ENCODE assay signal across 19 cellular contexts in genomic region chr10:44647473-44647872, GRCh38.
"Had no signal": no experiment of that assay in that cellular context is flagged by ENCODE, and none has a peak within 500 bp of the region (broad histone marks: within the 10 kb centered on the region; RNA-seq: fewer than 3 reads in every experiment).

No MANE protein-coding gene starts in this region.

- H3K36me3 ChIP-seq: esophagus muscularis mucosa, gastroesophageal sphincter, left ventricle myocardium inferior, pancreas, thyroid gland, upper lobe of left lung, uterus had no signal

- H3K4me3 Mint-ChIP-seq: effector memory CD8-positive, alpha-beta T cell; immature natural killer cell; naive thymus-derived CD8-positive, alpha-beta T cell; neural crest cell had no signal

- H3K27me3 ChIP-seq: esophagus muscularis mucosa, gastroesophageal sphincter, pancreas, thyroid gland, upper lobe of left lung, uterus had no signal

- H3K27ac Mint-ChIP-seq: effector memory CD8-positive, alpha-beta T cell; immature natural killer cell; naive thymus-derived CD8-positive, alpha-beta T cell; progenitor cell of endocrine pancreas had no signal

- H3K9me3 ChIP-seq: esophagus muscularis mucosa, gastroesophageal sphincter, pancreas, thyroid gland, upper lobe of left lung, uterus had no signal

- DNase-seq: effector memory CD8-positive, alpha-beta T cell; glutamatergic neuron; immature natural killer cell; naive thymus-derived CD8-positive, alpha-beta T cell; occipital lobe; small intestine; stimulated activated CD4-positive, alpha-beta T cell treated with anti-CD3 and anti-CD28 coated beads, Interleukin-2, amount 100 ng/mL, for 48 hours; stimulated activated naive CD4-positive, alpha-beta T cell treated with Interleukin-2 at 50 U/mL for 16 hours; upper lobe of left lung had no signal

- H3K36me3 Mint-ChIP-seq: immature natural killer cell; naive thymus-derived CD8-positive, alpha-beta T cell had no signal

- H3K4me1 ChIP-seq: thyroid gland, upper lobe of left lung, uterus had no signal

- H3K4me3 ChIP-seq: esophagus muscularis mucosa, gastroesophageal sphincter, left ventricle myocardium inferior, lung, pancreas, thyroid gland, upper lobe of left lung, uterus had no signal

- H3K4me1 Mint-ChIP-seq: immature natural killer cell; naive thymus-derived CD8-positive, alpha-beta T cell; neural crest cell had no signal

- H3K27ac ChIP-seq: epithelial cell of prostate, esophagus muscularis mucosa, gastroesophageal sphincter, left ventricle myocardium inferior, thyroid gland, upper lobe of left lung had no signal

- H3K27me3 Mint-ChIP-seq: effector memory CD8-positive, alpha-beta T cell had no signal
